Comparison of ENCODE assay signal across 9 cellular contexts in the genomic region with DNA sequence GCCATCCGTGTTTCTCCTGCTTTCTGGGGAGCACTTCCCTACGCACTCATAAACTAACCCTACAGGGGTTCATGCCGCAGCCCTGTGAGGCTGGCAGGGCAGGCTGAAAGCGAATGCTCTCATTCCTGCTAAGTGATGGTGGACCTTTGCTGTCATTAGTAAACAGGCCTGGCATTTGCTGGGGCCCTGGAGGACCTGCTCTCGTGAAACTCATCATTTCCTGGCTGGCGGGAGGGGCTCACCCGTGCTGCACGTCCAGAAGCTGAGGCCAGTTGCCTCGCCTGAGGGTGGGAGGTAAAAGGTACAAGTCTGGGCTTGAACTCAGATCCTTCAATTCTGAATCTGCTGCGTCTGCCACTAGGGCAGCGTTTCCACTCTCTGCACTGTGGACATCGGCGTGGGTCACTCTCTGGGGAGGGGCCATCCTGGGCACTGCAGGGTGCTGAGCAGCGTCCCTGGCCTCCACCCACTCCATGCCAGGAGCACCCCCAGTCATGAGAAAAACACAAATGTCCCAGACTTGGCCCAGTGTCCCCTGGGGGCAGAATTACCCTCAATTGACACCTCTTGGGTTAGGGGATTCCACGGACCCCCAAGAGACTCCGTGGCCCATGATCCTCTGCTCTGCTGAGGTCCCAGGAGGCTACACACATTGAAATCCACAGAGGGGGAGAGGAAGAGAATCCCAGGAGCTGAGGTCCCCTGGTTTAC. TPM values are rescaled to one million over a fixed set of nuclear protein-coding genes. Genes with fewer than 3 reads are reported as not detected.
DNase-seq lines count a peak whose midpoint lies in the region; ATAC-seq and TF ChIP-seq lines count a peak whose summit lies in the region.
"Had no signal": no experiment of that assay in that cellular context is flagged by ENCODE, and none has a peak within 500 bp of the region (broad histone marks: within the 10 kb centered on the region; RNA-seq: fewer than 3 reads in every experiment).

No MANE protein-coding gene starts in this region.

- H3K27me3 Mint-ChIP-seq in WTC11 (ENCODE audit: low read depth), result no peaks in the 10 kb centered on the region

- ATAC-seq in heart right ventricle (no peak), WTC11 (no peak)

- H3K9me3 ChIP-seq in right atrium auricular region (no peaks in the 10 kb centered on the region), heart right ventricle (no peaks in the 10 kb centered on the region)

- H3K4me1 Mint-ChIP-seq in WTC11, result peaks cover 23% of the 10 kb centered on the region

- 79 to 80% methylated on average over 16 of the region's 16 CpGs for WGBS in heart right ventricle, 2 donors
- 67% methylated on average over 16 of the region's 16 CpGs for WGBS in urinary bladder
- 43 to 46% methylated on average over 16 of the region's 16 CpGs for WGBS in lower leg skin, 2 donors

- intact Hi-C loops in heart right ventricle (cut with DNase I) (no loop called here), lower leg skin (cut with DNase I; ENCODE audit: low total_unique reads) (no loop called here)

- no peaks in the 10 kb centered on the region for H3K36me3 Mint-ChIP-seq in WTC11

- no peaks in the 10 kb centered on the region for H3K36me3 ChIP-seq in right atrium auricular region
- H3K36me3 ChIP-seq in heart right ventricle, result peaks cover 0 to 21% (median 0%) of the 10 kb centered on the region in 9 donors
- H3K36me3 ChIP-seq in urinary bladder (ENCODE audit: insufficient read depth), result no peaks in the 10 kb centered on the region

- H3K27me3 ChIP-seq in right atrium auricular region (no peaks in the 10 kb centered on the region), heart right ventricle (no peaks in the 10 kb centered on the region)

- no peaks in the 10 kb centered on the region for H3K9me3 Mint-ChIP-seq in WTC11

- no peak for TF ChIP-seq POLR2A in lower leg skin (IDR thresholded peaks at IDR 0.05)

- H3K4me3 Mint-ChIP-seq in WTC11, result no peak overlapping the region

- H3K4me3 ChIP-seq in right atrium auricular region (no peak overlapping the region), heart right ventricle (peak overlapping the region in 1 of 10 donors; percentile 34), urinary bladder (ENCODE audit: low read depth, low read length) (no peak overlapping the region), lower leg skin (ENCODE audit: low read depth, poor library complexity, severe bottlenecking) (no peak overlapping the region)

- DNase-seq in right atrium auricular region (ENCODE audit: low spot score) (no peak), heart right ventricle (no peak), WTC11 (ENCODE audit: low spot score) (no peak), left kidney (ENCODE audit: low read depth, low spot score) (peak; percentile 25), lower leg skin (ENCODE audit: low spot score in 2 of 2) (no peak), NCI-H146 (lab: John Stamatoyannopoulos, UW) (no peak), 8988T (no peak)
- DNase-seq: NCI-H526 had no signal

- CTCF ChIA-PET in WTC11 (lab: Charles Lee), result interaction anchor here (0.6 kb wide), 1 partner anchor 159 kb away, joined by 3 read pairs; no protein-coding TSS in a partner anchor

- H3K27ac ChIP-seq in right atrium auricular region, result peak overlapping the region; percentile 28 to 62
- peak overlapping the region in 4 of 10 donors; percentile 66 to 97 (median 68) for H3K27ac ChIP-seq in heart right ventricle
- peak overlapping the region; percentile 12 for H3K27ac ChIP-seq in urinary bladder (ENCODE audit: low read depth)

- H3K27ac Mint-ChIP-seq in WTC11, result peak overlapping the region; percentile 92

- TF ChIP-seq CTCF in right atrium auricular region (IDR thresholded peaks at IDR 0.05) (no peak), heart right ventricle (IDR thresholded peaks at IDR 0.05) (no peak), WTC11 (IDR thresholded peaks at IDR 0.05) (no peak), lower leg skin (IDR thresholded peaks at IDR 0.05) (no peak)

- H3K4me1 ChIP-seq in right atrium auricular region, result peaks cover 0 to 63% of the 10 kb centered on the region in 2 donors
- H3K4me1 ChIP-seq in heart right ventricle, result peaks cover 0 to 98% (median 48%) of the 10 kb centered on the region in 9 donors
- no peaks in the 10 kb centered on the region for H3K4me1 ChIP-seq in urinary bladder (ENCODE audit: insufficient read depth)

- POLR2A ChIA-PET in WTC11 (lab: Charles Lee), result no interaction called here

TF ChIP-seq in WTC11, 78 proteins besides CTCF, POLR2A, EP300 and RAD21:
- TF ChIP-seq GRHL2 (CRISPR knock-in tag; IDR thresholded peaks at IDR 0.05; ENCODE audit: insufficient replicate concordance, severe bottlenecking), result no peak
- TF ChIP-seq NFYB (CRISPR knock-in tag; conservative IDR thresholded peaks at IDR 0.05; ENCODE audit: low read depth), result no peak

RNA-seq across cellular contexts. Expression of a gene that starts 7.0 kb away (rescaled TPM):
- total RNA-seq in right atrium auricular region, result 10 to 100 TPM; 19.7 to 29.4 TPM
- 10 to 100 TPM; 10.0 to 30.5 (median 16.2) TPM for total RNA-seq in heart right ventricle
- polyA plus RNA-seq in heart right ventricle, result 10 to 100 TPM in 1 of 2 donors, 1 to 10 TPM in 1; 8.9 to 12.8 TPM
- total RNA-seq in WTC11 (2021), result 8.1 to 9.8 TPM (median 9.6 TPM) in 3 replicates
- total RNA-seq in urinary bladder, result 15.9 TPM
- polyA plus RNA-seq in urinary bladder, result 40.1 TPM
- total RNA-seq in lower leg skin, result 10 to 100 TPM; 26.4 to 46.0 (median 34.5) TPM

RNA-seq across cellular contexts. Expression of a gene that starts 7.6 kb away (rescaled TPM):
- total RNA-seq in right atrium auricular region, result 1 to 10 TPM in 1 of 2 donors, under 1 TPM in 1; 0.67 to 1.4 TPM
- total RNA-seq in heart right ventricle, result 1 to 10 TPM; 1.2 to 6.5 (median 2.2) TPM
- 10 to 100 TPM in 1 of 2 donors, 1 to 10 TPM in 1; 8.6 to 13.1 TPM for polyA plus RNA-seq in heart right ventricle
- 0.73 to 1.9 TPM (median 1.8 TPM) in 3 replicates for total RNA-seq in WTC11 (2021)
- total RNA-seq in urinary bladder, result 1.5 TPM
- polyA plus RNA-seq in urinary bladder, result 9.2 TPM
- 1 to 10 TPM in 3 of 4 donors, under 1 TPM in 1; 0.25 to 8.8 (median 4.3) TPM for total RNA-seq in lower leg skin

RNA-seq across cellular contexts. Expression of a gene that starts 38.1 kb away (rescaled TPM):
- total RNA-seq in right atrium auricular region (100 to 1,000 TPM in 1 of 2 donors, 10 to 100 TPM in 1; 90.3 to 107 TPM), heart right ventricle (100 to 1,000 TPM; 107 to 260 (median 144) TPM), WTC11 (2021) (150 to 165 TPM (median 163 TPM) in 3 replicates), urinary bladder (21.5 TPM), lower leg skin (100 to 1,000 TPM; 224 to 367 (median 251) TPM)
- polyA plus RNA-seq in heart right ventricle (100 to 1,000 TPM; 144 to 189 TPM), urinary bladder (144 TPM)
